Comparison of ENCODE assay signal across 17 cellular contexts in the genomic region with DNA sequence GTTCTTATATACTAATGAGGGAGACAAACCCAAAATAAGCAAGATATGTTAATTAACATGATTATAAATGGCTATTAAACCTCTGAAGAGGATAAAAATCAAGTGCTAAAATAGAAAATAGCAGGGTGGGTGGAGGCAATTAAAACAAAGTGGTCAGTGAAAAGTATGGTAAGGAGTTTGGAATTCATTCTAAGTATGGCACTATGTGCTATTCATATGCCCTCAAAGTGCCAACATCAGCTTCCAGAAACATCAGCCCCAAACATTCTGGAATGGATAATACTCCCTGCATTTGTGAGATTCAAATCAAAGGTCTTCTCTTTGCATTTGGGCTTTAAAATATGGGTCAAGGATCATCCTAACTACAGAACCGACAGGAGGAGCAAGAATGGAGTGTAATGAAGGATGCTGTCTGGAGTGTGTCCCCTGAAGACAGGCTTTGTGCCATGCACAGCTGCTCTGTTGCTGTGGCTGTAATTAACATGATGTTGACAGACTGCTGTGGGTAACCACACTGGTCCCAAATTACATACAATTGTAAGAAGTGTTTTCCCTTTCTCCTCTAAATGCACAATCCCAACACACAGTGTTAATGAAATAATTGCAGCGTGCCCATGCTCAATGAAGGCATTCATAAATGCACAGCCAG.
DNase-seq lines count a peak whose midpoint lies in the region; ATAC-seq and TF ChIP-seq lines count a peak whose summit lies in the region.
"Had no signal": no experiment of that assay in that cellular context is flagged by ENCODE, and none has a peak within 500 bp of the region (broad histone marks: within the 10 kb centered on the region; RNA-seq: fewer than 3 reads in every experiment).

No MANE protein-coding gene starts in this region.

- DNase-seq in NCI-H1105 (lab: John Stamatoyannopoulos, UW) (peak; percentile 4), NCI-H1105 treated with DMSO at 0.1 percent for 48 hours (lab: John Stamatoyannopoulos, UW) (no peak), EH (ENCODE audit: low read depth) (peak; percentile 16), NCI-H2227 treated with DMSO at 0.1 percent for 48 hours (lab: John Stamatoyannopoulos, UW) (peak; percentile 12), right cardiac atrium (no peak), colonic mucosa (no peak), trophoblast cell (no peak)
- DNase-seq in naive thymus-derived CD8-positive, alpha-beta T cell = no peak
- DNase-seq: DMS153, H7, Karpas-422, MM.1S, NCI-H187, NCI-H526, PC-9 had no signal

- no peaks in the 10 kb centered on the region for H3K9me3 Mint-ChIP-seq in naive thymus-derived CD8-positive, alpha-beta T cell

- no peak for ATAC-seq in right cardiac atrium
- ATAC-seq in naive thymus-derived CD8-positive, alpha-beta T cell = no peak
- ATAC-seq: SK-N-SH treated with all-trans-retinoic acid at 6 μM for 48 hours had no signal

- H3K4me3 Mint-ChIP-seq in naive thymus-derived CD8-positive, alpha-beta T cell = no peak overlapping the region

- H3K79me1 ChIP-seq in trophoblast cell (ENCODE audit: low read length) = no peaks in the 10 kb centered on the region

- peaks cover 2 to 16% (median 4%) of the 10 kb centered on the region in 5 donors for H3K27me3 Mint-ChIP-seq in naive thymus-derived CD8-positive, alpha-beta T cell

- H3K36me3 Mint-ChIP-seq in naive thymus-derived CD8-positive, alpha-beta T cell = no peaks in the 10 kb centered on the region

- H3K27ac ChIP-seq in right cardiac atrium (ENCODE audit: low read length) = peak overlapping the region; percentile 8
- H3K27ac ChIP-seq in colonic mucosa = no peak overlapping the region
- H3K27ac ChIP-seq in trophoblast cell (ENCODE audit: low read depth, low read length) = no peak overlapping the region
- H3K27ac ChIP-seq: BLaER1 treated with 17β-estradiol and CSF1 and Interleukin-3, amounts not matched to agents 10 nM and 100 nM; PC-9 had no signal

- no peak overlapping the region for H3K18ac ChIP-seq in trophoblast cell (ENCODE audit: low read length)

- H3K9ac ChIP-seq in colonic mucosa (ENCODE audit: low read depth in 2 of 2, low read length in 2 of 2) (no peak overlapping the region), trophoblast cell (ENCODE audit: low read length) (no peak overlapping the region)
- H3K9ac ChIP-seq: BLaER1 treated with 17β-estradiol and CSF1 and Interleukin-3, amounts not matched to agents 10 nM and 100 nM had no signal

- no peak overlapping the region for H2BK120ac ChIP-seq in trophoblast cell (ENCODE audit: insufficient read depth, low read length, poor library complexity)

- no peaks in the 10 kb centered on the region for H3K4me1 ChIP-seq in right cardiac atrium (ENCODE audit: control insufficient read depth, insufficient read depth, low read length)
- H3K4me1 ChIP-seq in colonic mucosa = no peaks in the 10 kb centered on the region
- H3K4me1 ChIP-seq in trophoblast cell (ENCODE audit: control insufficient read depth in 1 of 2, insufficient read depth in 2 of 2, low read length in 2 of 2) = no peaks in the 10 kb centered on the region
- H3K4me1 ChIP-seq: BLaER1 treated with 17β-estradiol and CSF1 and Interleukin-3, amounts not matched to agents 10 nM and 100 nM had no signal

- no peak overlapping the region for H4K91ac ChIP-seq in trophoblast cell (ENCODE audit: low read depth, low read length)

- H3K4me1 Mint-ChIP-seq in naive thymus-derived CD8-positive, alpha-beta T cell = no peaks in the 10 kb centered on the region

- H2AFZ ChIP-seq in trophoblast cell (ENCODE audit: insufficient read depth, low read length, poor library complexity) = no peak overlapping the region
- H2AFZ ChIP-seq: PC-9 had no signal

- H3K4me3 ChIP-seq in right cardiac atrium (ENCODE audit: low read length) = no peak overlapping the region
- no peak overlapping the region for H3K4me3 ChIP-seq in colonic mucosa
- no peak overlapping the region for H3K4me3 ChIP-seq in trophoblast cell (ENCODE audit: low read depth, low read length)
- H3K4me3 ChIP-seq: BLaER1 treated with 17β-estradiol and CSF1 and Interleukin-3, amounts not matched to agents 10 nM and 100 nM; PC-9 had no signal

- H2BK12ac ChIP-seq in trophoblast cell (ENCODE audit: low read length) = no peak overlapping the region

- intact Hi-C loops in right cardiac atrium (cut with DNase I) = no loop called here
- intact Hi-C loops in colonic mucosa (cut with DNase I) = no loop called here

- no peak overlapping the region for H3K4ac ChIP-seq in trophoblast cell (ENCODE audit: low read depth, low read length)

- H3K27ac Mint-ChIP-seq in naive thymus-derived CD8-positive, alpha-beta T cell = no peak overlapping the region

- H3K9me3 ChIP-seq in right cardiac atrium (ENCODE audit: control insufficient read depth, low read length) (no peaks in the 10 kb centered on the region), colonic mucosa (no peaks in the 10 kb centered on the region), trophoblast cell (ENCODE audit: insufficient read depth, low read depth, low read length) (no peaks in the 10 kb centered on the region)
- H3K9me3 ChIP-seq: BLaER1 treated with 17β-estradiol and CSF1 and Interleukin-3, amounts not matched to agents 10 nM and 100 nM had no signal

- H2AK5ac ChIP-seq in trophoblast cell (ENCODE audit: low read length) = no peak overlapping the region

- no peaks in the 10 kb centered on the region for H3K36me3 ChIP-seq in colonic mucosa
- no peaks in the 10 kb centered on the region for H3K36me3 ChIP-seq in trophoblast cell (ENCODE audit: control insufficient read depth in 1 of 2, insufficient read depth in 2 of 2, low read length in 2 of 2)
- H3K36me3 ChIP-seq: BLaER1 treated with 17β-estradiol and CSF1 and Interleukin-3, amounts not matched to agents 10 nM and 100 nM had no signal

- POLR2A ChIA-PET in naive thymus-derived CD8-positive, alpha-beta T cell (lab: Charles Lee) = no interaction called here

- no peak for TF ChIP-seq CTCF in colonic mucosa (IDR thresholded peaks at IDR 0.05)

- WGBS in right cardiac atrium = 56% methylated on average over 2 of the region's 2 CpGs
- no CpG with 5 or more reads among the region's 2 CpGs for WGBS in trophoblast cell (ENCODE audit: extremely low coverage, insufficient coverage, insufficient read length)

- no peak overlapping the region for H3K23ac ChIP-seq in trophoblast cell (ENCODE audit: low read length)

- no peaks in the 10 kb centered on the region for H3K79me2 ChIP-seq in trophoblast cell (ENCODE audit: control insufficient read depth, insufficient read depth, low read length, poor library complexity)

- no peak overlapping the region for H3K4me2 ChIP-seq in trophoblast cell (ENCODE audit: low read length)
- H3K4me2 ChIP-seq: BLaER1 treated with 17β-estradiol and CSF1 and Interleukin-3, amounts not matched to agents 10 nM and 100 nM; PC-9 had no signal

- no peak overlapping the region for H4K8ac ChIP-seq in trophoblast cell (ENCODE audit: low read depth, low read length)

- H4K12ac ChIP-seq in trophoblast cell (ENCODE audit: low read depth, low read length) = no peak overlapping the region

- H3K27me3 ChIP-seq in right cardiac atrium (ENCODE audit: control insufficient read depth, insufficient read depth) (no peaks in the 10 kb centered on the region), colonic mucosa (no peaks in the 10 kb centered on the region), trophoblast cell (ENCODE audit: insufficient read depth, low read length) (no peaks in the 10 kb centered on the region)
- H3K27me3 ChIP-seq: BLaER1 treated with 17β-estradiol and CSF1 and Interleukin-3, amounts not matched to agents 10 nM and 100 nM had no signal

- no peak overlapping the region for H3K14ac ChIP-seq in trophoblast cell (ENCODE audit: low read length)

- H2BK5ac ChIP-seq in trophoblast cell (ENCODE audit: low read depth, low read length, poor library complexity) = no peak overlapping the region

Comparison
In these comparisons a context has a peak if more than half of its experiments do, and no peak if none do; other contexts are left out.
1. DNase-seq: peak in NCI-H1105 (single experiment), EH (single experiment) and NCI-H2227 treated with DMSO at 0.1 percent for 48 hours (single experiment); none in NCI-H1105 treated with DMSO at 0.1 percent for 48 hours (single experiment), right cardiac atrium (0 of 3), colonic mucosa (single experiment), naive thymus-derived CD8-positive, alpha-beta T cell (0 of 10) and trophoblast cell (0 of 2).